20 cellular contexts compared by ENCODE assay signal in genomic region chr2:170455617-170456426, GRCh38.
A peak's percentile ranks its signal among the peaks of the same experiment; 100 is the strongest.
DNase-seq lines count a peak whose midpoint lies in the region; ATAC-seq and TF ChIP-seq lines count a peak whose summit lies in the region.
"Had no signal": no experiment of that assay in that cellular context is flagged by ENCODE, and none has a peak within 500 bp of the region (broad histone marks: within the 10 kb centered on the region; RNA-seq: fewer than 3 reads in every experiment).

No MANE protein-coding gene starts in this region.

- no peak overlapping the region for H3K14ac ChIP-seq in mesenchymal stem cell (ENCODE audit: low read length in 2 of 2)

- no peaks in the 10 kb centered on the region for H3K27me3 ChIP-seq in mesenchymal stem cell (ENCODE audit: control insufficient read depth in 1 of 2, insufficient read depth in 1 of 2, low read length in 2 of 2)
- no peaks in the 10 kb centered on the region for H3K27me3 ChIP-seq in mammary epithelial cell (ENCODE audit: insufficient read depth, low read length)
- H3K27me3 ChIP-seq: neural progenitor cell had no signal

- in situ Hi-C loops in mammary epithelial cell (cut with MboI; ENCODE audit: low sequenced_read_pairs in 2 of 2): no loop called here

- peak overlapping the region in 1 of 2 experiments; percentile 76 for H3K18ac ChIP-seq in mesenchymal stem cell (ENCODE audit: low read depth in 1 of 2, low read length in 2 of 2)

- H3K27ac ChIP-seq in mesenchymal stem cell (ENCODE audit: low read length, poor library complexity, severe bottlenecking) (no peak overlapping the region), mammary epithelial cell (ENCODE audit: insufficient read depth, low read depth, low read length) (no peak overlapping the region)
- H3K27ac ChIP-seq: C4-2B, neural progenitor cell had no signal

- no peak overlapping the region for H2BK15ac ChIP-seq in mesenchymal stem cell (ENCODE audit: low read depth, poor library complexity, severe bottlenecking)

- intact Hi-C loops in mammary epithelial cell (cut with micrococcal nuclease): no loop called here
- intact Hi-C loops in sciatic nerve (cut with DNase I): no loop called here

- no peak overlapping the region for H4K8ac ChIP-seq in mesenchymal stem cell (ENCODE audit: low read length)

- no peak overlapping the region for H4K91ac ChIP-seq in mesenchymal stem cell (ENCODE audit: low read length)

- no TSS peak for BruUV-seq in mammary epithelial cell (replicated peaks; lab: Mats Ljungman, UMichigan)

- H2AFZ ChIP-seq in mesenchymal stem cell (ENCODE audit: low read depth, low read length): no peak overlapping the region
- no peak overlapping the region for H2AFZ ChIP-seq in mammary epithelial cell (ENCODE audit: low read depth, low read length)
- H2AFZ ChIP-seq: neural progenitor cell had no signal

- no peaks in the 10 kb centered on the region for H3K4me1 ChIP-seq in mesenchymal stem cell (ENCODE audit: control insufficient read depth, insufficient read depth, low read depth, low read length)
- H3K4me1 ChIP-seq in mammary epithelial cell (ENCODE audit: insufficient read depth, low read length): no peaks in the 10 kb centered on the region

- dilution Hi-C loops in mammary epithelial cell (cut with HindIII; ENCODE audit: low sequenced_read_pairs): no loop called here

- H4K20me1 ChIP-seq in mammary epithelial cell (ENCODE audit: insufficient read depth, low read length): no peaks in the 10 kb centered on the region

- no peak overlapping the region for H2BK5ac ChIP-seq in mesenchymal stem cell (ENCODE audit: low read depth, low read length, poor library complexity, severe bottlenecking)

- H3K9me3 ChIP-seq in mesenchymal stem cell (ENCODE audit: control insufficient read depth, low read length) (no peaks in the 10 kb centered on the region), mammary epithelial cell (replicated peaks; ENCODE audit: insufficient read depth, low read length) (no peaks in the 10 kb centered on the region)

- no peak overlapping the region for H2BK120ac ChIP-seq in mesenchymal stem cell (ENCODE audit: low read depth, low read length)

- H3K4me3 ChIP-seq in epithelial cell of esophagus (ENCODE audit: low read length) (no peak overlapping the region), mesenchymal stem cell (ENCODE audit: insufficient read depth in 1 of 2, low read depth in 1 of 2, low read length in 2 of 2) (no peak overlapping the region), mammary epithelial cell (replicated peaks in 1 of 3; ENCODE audit: insufficient read depth in 1 of 3, low read depth in 2 of 3, low read length in 3 of 3) (no peak overlapping the region)
- H3K4me3 ChIP-seq: neural progenitor cell had no signal

- H3K4me2 ChIP-seq in mesenchymal stem cell (ENCODE audit: low read length, poor library complexity, severe bottlenecking): no peak overlapping the region
- H3K4me2 ChIP-seq in mammary epithelial cell (ENCODE audit: insufficient read depth, low read depth, low read length): no peak overlapping the region
- H3K4me2 ChIP-seq: neural progenitor cell had no signal

- CTCF ChIA-PET in mammary epithelial cell (lab: Charles Lee; ENCODE audit: low non-redundant PET): no interaction called here

- no peak overlapping the region for H2AK5ac ChIP-seq in mesenchymal stem cell (ENCODE audit: low read length, severe bottlenecking)

- DNase-seq in DMS53 (lab: John Stamatoyannopoulos, UW) (peak; percentile 80), MV-4-11 (lab: John Stamatoyannopoulos, UW) (peak; percentile 3), epithelial cell of esophagus (ENCODE audit: low read depth) (peak; percentile 44), mesenchymal stem cell (peak; percentile 88), mammary epithelial cell (no peak), RKO (ENCODE audit: low spot score) (no peak), sciatic nerve (ENCODE audit: low spot score) (no peak)
- DNase-seq: activated B cell treated with CpG ODN at 0.5 μM for 24 hours; activated CD8-positive, alpha-beta T cell treated with anti-CD3 and anti-CD28 coated beads for 36 hours; activated naive CD4-positive, alpha-beta T cell treated with anti-CD3 and anti-CD28 coated beads, Interleukin-2, amount 10 ng/mL, durations not matched to agents 7 days and 5 days; activated T-cell treated with anti-CD3 and anti-CD28 coated beads, Interleukin-2, amount 50 U/mL, for 1 hour; aorta; midbrain; NCI-H1417 treated with DMSO at 0.1 percent for 48 hours; NCI-H526 treated with DMSO at 0.1 percent for 48 hours; Right ventricle myocardium superior; stimulated activated CD4-positive, alpha-beta T cell treated with anti-CD3 and anti-CD28 coated beads, Interleukin-15, amount 100 ng/mL, for 24 hours had no signal

- H3K36me3 ChIP-seq in mesenchymal stem cell (ENCODE audit: control insufficient read depth in 1 of 2, insufficient read depth in 2 of 2, low read depth in 1 of 2, low read length in 2 of 2) (no peaks in the 10 kb centered on the region), mammary epithelial cell (ENCODE audit: insufficient read depth, low read length) (no peaks in the 10 kb centered on the region)

- peak overlapping the region in 1 of 2 experiments; percentile 63 for H2BK12ac ChIP-seq in mesenchymal stem cell (ENCODE audit: low read length in 2 of 2)

- H3K23ac ChIP-seq in mesenchymal stem cell (ENCODE audit: low read length in 2 of 2): no peak overlapping the region

- H3K4ac ChIP-seq in mesenchymal stem cell (ENCODE audit: low read depth in 1 of 2, low read length in 2 of 2): no peak overlapping the region

- 38% methylated on average over 5 of the region's 5 CpGs for whole genome bisulfite sequencing in mesenchymal stem cell
- WGBS in mammary epithelial cell (ENCODE audit: low coverage, missing lambda C conversion rate): 68% methylated on average over 5 of the region's 5 CpGs

- no peak for TF ChIP-seq CTCF in epithelial cell of esophagus (IDR thresholded peaks at IDR 0.05; ENCODE audit: insufficient read depth, low read depth, low read length, missing control alignments)
- TF ChIP-seq CTCF in mammary epithelial cell (conservative IDR thresholded peaks at IDR 0.05 in 1 of 2, IDR thresholded peaks at IDR 0.05 in 1 of 2; ENCODE audit: extremely low read depth in 1 of 2, insufficient read depth in 1 of 2, low read depth in 1 of 2, low read length in 2 of 2): no peak

- H3K79me1 ChIP-seq in mesenchymal stem cell (replicated peaks; ENCODE audit: low read length, poor library complexity, severe bottlenecking): no peaks in the 10 kb centered on the region

- H3K9ac ChIP-seq in mesenchymal stem cell (ENCODE audit: low read length) (no peak overlapping the region), mammary epithelial cell (ENCODE audit: insufficient read depth, low read length) (no peak overlapping the region)
- H3K9ac ChIP-seq: neural progenitor cell had no signal

- no peak for ATAC-seq in activated CD4-positive, CD25-positive, alpha-beta regulatory T cell treated with anti-CD3 and anti-CD28 coated beads, Interleukin-2, amount 50 U/mL, for 24 hours
- no peak for ATAC-seq in sciatic nerve
- ATAC-seq: activated CD8-positive, alpha-beta T cell treated with anti-CD3 and anti-CD28 coated beads for 36 hours had no signal

- no peaks in the 10 kb centered on the region for H3K79me2 ChIP-seq in mammary epithelial cell (ENCODE audit: insufficient read depth, low read length)

Comparison
In these comparisons a context has a peak if more than half of its experiments do, and no peak if none do; other contexts are left out.
1. DNase-seq: peak in DMS53 (single experiment), MV-4-11 (single experiment), epithelial cell of esophagus (single experiment) and mesenchymal stem cell (single experiment); none in mammary epithelial cell (single experiment), RKO (single experiment) and sciatic nerve (single experiment).